ENCODE assay signal across 11 cellular contexts in the genomic region with DNA sequence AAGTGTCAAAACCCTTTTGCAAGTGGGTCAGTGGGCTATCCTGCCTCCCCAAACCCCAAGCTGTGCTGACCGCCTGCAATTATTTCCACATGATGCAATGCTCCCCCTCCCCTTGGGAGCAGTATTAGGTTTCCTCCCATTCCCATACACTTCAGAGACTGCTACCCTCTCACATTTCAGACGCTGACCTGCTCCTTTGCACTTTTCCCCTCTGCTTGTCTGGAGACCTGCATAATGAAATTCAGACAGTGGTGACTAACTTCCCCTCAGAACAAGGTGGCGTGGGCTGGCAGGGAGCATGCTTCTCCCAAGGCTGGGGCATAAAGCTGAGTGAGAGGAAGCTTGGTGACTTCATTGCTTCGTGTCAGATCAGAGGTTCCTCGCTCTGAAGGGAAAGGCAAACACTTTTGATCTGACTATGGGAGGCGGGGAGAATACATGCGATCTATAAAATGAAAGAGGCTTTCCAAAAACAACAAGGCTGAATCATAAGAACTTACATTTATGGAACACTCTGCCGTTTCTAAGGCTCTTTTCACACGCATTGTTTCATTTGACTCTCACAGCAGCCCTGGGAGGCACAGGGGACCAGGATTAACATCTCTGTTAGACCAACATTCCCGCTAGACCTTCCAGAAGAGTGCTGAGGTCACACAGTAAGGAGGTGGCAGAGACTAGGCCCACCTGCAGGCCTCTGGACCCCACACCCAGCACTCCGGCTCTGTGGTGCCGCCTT. TPM values are rescaled to one million over a fixed set of nuclear protein-coding genes. Genes with fewer than 3 reads are reported as not detected.
DNase-seq lines count a peak whose midpoint lies in the region; ATAC-seq, FAIRE-seq and TF ChIP-seq lines count a peak whose summit lies in the region.
"Had no signal": no experiment of that assay in that cellular context is flagged by ENCODE, and none has a peak within 500 bp of the region (broad histone marks: within the 10 kb centered on the region; RNA-seq: fewer than 3 reads in every experiment).

No MANE protein-coding gene starts in this region.

- ATAC-seq in GM18520 (IDR thresholded peaks at IDR 0.05; ENCODE audit: unreplicated experiment): no peak

- peaks cover 46% of the 10 kb centered on the region for H3K4me1 ChIP-seq in Loucy (ENCODE audit: insufficient read depth, low read length, poor library complexity, severe bottlenecking)
- H3K4me1 ChIP-seq in neuron (ENCODE audit: insufficient read depth, low read length): peaks cover 9% of the 10 kb centered on the region
- H3K4me1 ChIP-seq in colonic mucosa: no peaks in the 10 kb centered on the region

- H3F3A ChIP-seq in Loucy (ENCODE audit: low read depth): no peaks in the 10 kb centered on the region

- FAIRE-seq in bronchial epithelial cell (lab: Jason Lieb, UNC): no peak

- H3K4me2 ChIP-seq in Loucy (ENCODE audit: low read depth, low read length, poor library complexity, severe bottlenecking): peak overlapping the region; percentile 51

- DNase-seq in AG09309 (ENCODE audit: low read depth): peak; percentile 84
- peak; percentile 91 for DNase-seq in bronchial epithelial cell (ENCODE audit: low read depth)
- no peak for DNase-seq in lower leg skin (ENCODE audit: low spot score in 2 of 2)
- DNase-seq in foreskin melanocyte: no peak
- no peak for DNase-seq in colonic mucosa
- DNase-seq: GF-D8, NCI-H146, right cardiac atrium had no signal

- H3K9me2 ChIP-seq in Loucy (replicated peaks; ENCODE audit: low read depth, low read length): no peaks in the 10 kb centered on the region

- no peak overlapping the region for H3K4me3 ChIP-seq in AG09309 (ENCODE audit: control insufficient read depth, low read depth, low read length)
- H3K4me3 ChIP-seq in Loucy (ENCODE audit: low read length, poor library complexity, severe bottlenecking): no peak overlapping the region
- no peak overlapping the region for H3K4me3 ChIP-seq in bronchial epithelial cell (ENCODE audit: low read depth, low read length)
- peak overlapping the region; percentile 10 for H3K4me3 ChIP-seq in neuron (ENCODE audit: low read length)
- no peak overlapping the region for H3K4me3 ChIP-seq in lower leg skin (ENCODE audit: low read depth, poor library complexity, severe bottlenecking)
- no peak overlapping the region for H3K4me3 ChIP-seq in colonic mucosa

- H3K79me2 ChIP-seq in Loucy (ENCODE audit: insufficient read depth, low read length): no peaks in the 10 kb centered on the region

- H4K20me1 ChIP-seq in Loucy (ENCODE audit: insufficient read depth, low read length, poor library complexity, severe bottlenecking): no peaks in the 10 kb centered on the region

- H2AFZ ChIP-seq in Loucy (ENCODE audit: low read length) (no peak overlapping the region), neuron (ENCODE audit: low read depth, low read length) (no peak overlapping the region)

- H3K9me3 ChIP-seq in Loucy (ENCODE audit: insufficient read depth, low read depth, low read length) (no peaks in the 10 kb centered on the region), neuron (ENCODE audit: low read length) (no peaks in the 10 kb centered on the region), colonic mucosa (no peaks in the 10 kb centered on the region)

- H3K27me3 ChIP-seq in Loucy (ENCODE audit: insufficient read depth, low read length, poor library complexity, severe bottlenecking) (no peaks in the 10 kb centered on the region), bronchial epithelial cell (ENCODE audit: control insufficient read depth, insufficient read depth, low read length) (no peaks in the 10 kb centered on the region), neuron (ENCODE audit: insufficient read depth, low read length) (no peaks in the 10 kb centered on the region), colonic mucosa (no peaks in the 10 kb centered on the region)

- H3K9ac ChIP-seq in Loucy (ENCODE audit: low read depth, low read length, poor library complexity, severe bottlenecking) (no peak overlapping the region), colonic mucosa (ENCODE audit: low read depth in 2 of 2, low read length in 2 of 2) (no peak overlapping the region)

- H3K27ac ChIP-seq in colonic mucosa: no peak overlapping the region

- H3K36me3 ChIP-seq in Loucy (ENCODE audit: insufficient read depth, low read length): no peaks in the 10 kb centered on the region
- no peaks in the 10 kb centered on the region for H3K36me3 ChIP-seq in bronchial epithelial cell (ENCODE audit: control insufficient read depth, insufficient read depth, low read length)
- H3K36me3 ChIP-seq in neuron (ENCODE audit: insufficient read depth, low read length): no peaks in the 10 kb centered on the region
- H3K36me3 ChIP-seq in colonic mucosa: no peaks in the 10 kb centered on the region

- TF ChIP-seq CTCF in AG09309 (IDR thresholded peaks at IDR 0.05; ENCODE audit: control insufficient read depth, insufficient read depth, low read depth, low read length, missing control alignments): no peak
- no peak for TF ChIP-seq CTCF in Loucy (conservative IDR thresholded peaks at IDR 0.05; ENCODE audit: low read length)
- no peak for TF ChIP-seq CTCF in bronchial epithelial cell (IDR thresholded peaks at IDR 0.05; ENCODE audit: insufficient read depth, low read length, severe bottlenecking)
- TF ChIP-seq CTCF in lower leg skin (IDR thresholded peaks at IDR 0.05): no peak
- no peak for TF ChIP-seq CTCF in colonic mucosa (IDR thresholded peaks at IDR 0.05)

- intact Hi-C loops in lower leg skin (cut with DNase I; ENCODE audit: low total_unique reads) (no loop called here), colonic mucosa (cut with DNase I) (no loop called here)

- 70 to 76% methylated on average over 12 of the region's 12 CpGs for WGBS in lower leg skin, 2 donors

- TF ChIP-seq POLR2A in lower leg skin (IDR thresholded peaks at IDR 0.05): no peak

RNA-seq across cellular contexts. Expression of gene ROR1, which starts 27.5 kb away (rescaled TPM):
- total RNA-seq in bronchial epithelial cell (0.26 and 0.51 TPM in 2 replicates), lower leg skin (10 to 100 TPM; 12.9 to 28.6 (median 22.5) TPM), colonic mucosa (1 to 10 TPM; 5.1 to 6.8 TPM)

Comparison
In these comparisons a context has a peak if more than half of its experiments do, and no peak if none do; other contexts are left out.
1. DNase-seq: peak in AG09309 (single experiment) and bronchial epithelial cell (single experiment); none in lower leg skin (0 of 2), foreskin melanocyte (single experiment) and colonic mucosa (single experiment).